Comparison of ENCODE assay signal across 1 cellular context in the genomic region with DNA sequence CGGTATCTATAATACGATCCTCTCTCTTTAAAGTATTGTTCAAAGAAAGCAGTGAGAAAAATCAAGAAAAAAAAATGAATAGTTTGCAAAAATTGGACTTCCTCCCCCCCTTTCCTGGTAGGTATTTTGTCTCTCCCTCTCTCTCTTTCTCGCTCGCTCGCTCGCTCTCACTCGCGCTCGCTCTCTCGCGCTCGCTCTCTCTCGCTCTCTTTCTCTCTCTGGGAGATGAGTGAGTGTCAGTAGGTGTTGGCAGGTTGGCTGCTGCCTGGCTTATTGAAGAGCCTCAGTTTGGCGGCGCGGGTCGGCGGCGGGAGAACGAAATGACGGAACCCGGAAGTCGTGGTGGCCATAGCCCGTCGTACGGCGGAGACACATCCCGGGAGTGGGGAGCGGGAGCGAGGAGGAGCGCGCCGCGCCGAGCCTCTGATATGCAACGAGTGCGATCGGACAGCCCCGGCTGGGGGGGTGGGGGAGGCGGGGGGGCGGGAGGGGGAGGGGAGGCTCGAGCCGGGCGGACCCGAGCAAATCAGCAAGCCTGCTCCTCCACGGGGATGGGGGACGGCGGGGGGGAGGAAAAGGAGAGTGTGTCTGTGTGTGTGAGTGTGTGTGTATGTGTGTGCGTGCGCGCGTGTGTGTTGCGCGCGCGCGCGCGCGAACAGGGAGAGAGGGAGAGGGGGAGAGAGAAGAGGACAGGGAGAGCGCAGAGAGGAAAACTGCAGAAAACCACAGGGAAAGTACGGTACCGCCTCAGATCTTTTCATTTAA.
A peak's percentile ranks its signal among the peaks of the same experiment; 100 is the strongest.
TF ChIP-seq lines count a peak whose summit lies in the region.

A gene (minus strand): TSS at position 441 of the 765 bp plus-strand sequence. CDS start 1,083 bp downstream, outside the sequence.

TF ChIP-seq in SK-N-SH, 30 proteins besides CTCF, POLR2A, EP300 and RAD21 (continued from another document):
- TF ChIP-seq TEAD4 (IDR thresholded peaks at IDR 0.05; ENCODE audit: borderline replicate concordance, insufficient read depth) (0 out of 2 replicates have a peak, but pooled peaks have one; percentile 18), EZH2phosphoT487 (IDR thresholded peaks at IDR 0.05; ENCODE audit: borderline replicate concordance, low read depth) (no peak), FOXJ3 (CRISPR knock-in tag; IDR thresholded peaks at IDR 0.05) (peak; percentile 50), NRF1 (IDR thresholded peaks at IDR 0.05; ENCODE audit: low read depth, low read length) (peak; percentile 53), TCF12 (IDR thresholded peaks at IDR 0.05) (peak; percentile 41; the same call in 1 of the 2 replicates), RFX5 (IDR thresholded peaks at IDR 0.05; ENCODE audit: low read length) (no peak), JUND (IDR thresholded peaks at IDR 0.05) (0 out of 2 replicates have a peak, but pooled peaks have one; percentile 7), CHD2 (IDR thresholded peaks at IDR 0.05; ENCODE audit: low read length, partially characterized antibody) (peak; percentile 64), TAF1 (IDR thresholded peaks at IDR 0.05; ENCODE audit: borderline replicate concordance, low read depth, low read length) (peak; percentile 94), RCOR1 (IDR thresholded peaks at IDR 0.05; ENCODE audit: low read length) (no peak), MXI1 (IDR thresholded peaks at IDR 0.05; ENCODE audit: low read depth, low read length) (peak; percentile 67; the same call in 1 of the 2 replicates), MEF2A (IDR thresholded peaks at IDR 0.05; ENCODE audit: borderline replicate concordance, low read depth) (no peak)
- TF ChIP-seq, protein P1, sequence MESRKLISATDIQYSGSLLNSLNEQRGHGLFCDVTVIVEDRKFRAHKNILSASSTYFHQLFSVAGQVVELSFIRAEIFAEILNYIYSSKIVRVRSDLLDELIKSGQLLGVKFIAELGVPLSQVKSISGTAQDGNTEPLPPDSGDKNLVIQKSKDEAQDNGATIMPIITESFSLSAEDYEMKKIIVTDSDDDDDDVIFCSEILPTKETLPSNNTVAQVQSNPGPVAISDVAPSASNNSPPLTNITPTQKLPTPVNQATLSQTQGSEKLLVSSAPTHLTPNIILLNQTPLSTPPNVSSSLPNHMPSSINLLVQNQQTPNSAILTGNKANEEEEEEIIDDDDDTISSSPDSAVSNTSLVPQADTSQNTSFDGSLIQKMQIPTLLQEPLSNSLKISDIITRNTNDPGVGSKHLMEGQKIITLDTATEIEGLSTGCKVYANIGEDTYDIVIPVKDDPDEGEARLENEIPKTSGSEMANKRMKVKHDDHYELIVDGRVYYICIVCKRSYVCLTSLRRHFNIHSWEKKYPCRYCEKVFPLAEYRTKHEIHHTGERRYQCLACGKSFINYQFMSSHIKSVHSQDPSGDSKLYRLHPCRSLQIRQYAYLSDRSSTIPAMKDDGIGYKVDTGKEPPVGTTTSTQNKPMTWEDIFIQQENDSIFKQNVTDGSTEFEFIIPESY (IDR thresholded peaks at IDR 0.05; ENCODE audit: borderline replicate concordance, low read depth) = peak; percentile 42; the same call in 1 of the 2 replicates
- TF ChIP-seq, protein P2, sequence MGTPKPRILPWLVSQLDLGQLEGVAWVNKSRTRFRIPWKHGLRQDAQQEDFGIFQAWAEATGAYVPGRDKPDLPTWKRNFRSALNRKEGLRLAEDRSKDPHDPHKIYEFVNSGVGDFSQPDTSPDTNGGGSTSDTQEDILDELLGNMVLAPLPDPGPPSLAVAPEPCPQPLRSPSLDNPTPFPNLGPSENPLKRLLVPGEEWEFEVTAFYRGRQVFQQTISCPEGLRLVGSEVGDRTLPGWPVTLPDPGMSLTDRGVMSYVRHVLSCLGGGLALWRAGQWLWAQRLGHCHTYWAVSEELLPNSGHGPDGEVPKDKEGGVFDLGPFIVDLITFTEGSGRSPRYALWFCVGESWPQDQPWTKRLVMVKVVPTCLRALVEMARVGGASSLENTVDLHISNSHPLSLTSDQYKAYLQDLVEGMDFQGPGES (IDR thresholded peaks at IDR 0.05; ENCODE audit: low read depth, low read length) = no peak
- TF ChIP-seq, protein P3, sequence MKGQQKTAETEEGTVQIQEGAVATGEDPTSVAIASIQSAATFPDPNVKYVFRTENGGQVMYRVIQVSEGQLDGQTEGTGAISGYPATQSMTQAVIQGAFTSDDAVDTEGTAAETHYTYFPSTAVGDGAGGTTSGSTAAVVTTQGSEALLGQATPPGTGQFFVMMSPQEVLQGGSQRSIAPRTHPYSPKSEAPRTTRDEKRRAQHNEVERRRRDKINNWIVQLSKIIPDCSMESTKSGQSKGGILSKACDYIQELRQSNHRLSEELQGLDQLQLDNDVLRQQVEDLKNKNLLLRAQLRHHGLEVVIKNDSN (IDR thresholded peaks at IDR 0.05; ENCODE audit: borderline replicate concordance, low read depth) = 0 out of 2 replicates have a peak, but pooled peaks have one; percentile 9
